Comparison of ENCODE assay signal across 13 cellular contexts in the genomic region with DNA sequence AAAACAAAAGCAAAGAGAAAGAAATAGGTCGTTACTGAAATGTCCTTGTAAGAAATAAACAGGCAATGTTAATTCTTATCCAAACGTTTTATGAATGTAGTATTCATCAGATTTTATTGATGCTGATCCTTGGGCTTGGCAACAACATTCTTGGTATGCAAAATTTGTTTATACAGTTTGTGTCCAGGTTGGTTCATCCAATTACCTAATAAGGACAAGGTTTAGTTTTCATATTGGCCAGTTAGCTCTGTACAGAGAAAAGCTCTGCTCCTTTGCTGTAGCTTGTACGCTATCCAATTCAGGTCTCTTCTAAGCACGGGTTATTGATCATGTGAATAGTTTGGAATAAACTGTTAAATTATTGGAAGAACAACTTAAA.
"Had no signal": no experiment of that assay in that cellular context is flagged by ENCODE, and none has a peak within 500 bp of the region (broad histone marks: within the 10 kb centered on the region; RNA-seq: fewer than 3 reads in every experiment).

No MANE protein-coding gene starts in this region.

- DNase-seq: activated B cell treated with CpG ODN at 0.5 μM for 24 hours; activated CD4-positive, alpha-beta T cell treated with anti-CD3 and anti-CD28 coated beads, Interleukin-2, amount 10 ng/mL, durations not matched to agents 7 days and 5 days; activated effector memory CD4-positive, alpha-beta T cell treated with Interleukin-2 at 50 U/mL for 16 hours; amniotic stem cell; brain microvascular endothelial cell; stimulated activated CD4-positive, alpha-beta T cell treated with anti-CD3 and anti-CD28 coated beads, Interleukin-2, amount 100 ng/mL, for 24 hours; stimulated activated naive CD4-positive, alpha-beta T cell had no signal

- H3K27me3 ChIP-seq: brain microvascular endothelial cell had no signal

- H3K27me3 Mint-ChIP-seq: activated B cell treated with CpG ODN at 0.5 μM for 24 hours; activated CD4-positive, alpha-beta T cell treated with anti-CD3 and anti-CD28 coated beads, Interleukin-2, amount 10 ng/mL, durations not matched to agents 7 days and 5 days; type B pancreatic cell had no signal

- H3K4me3 Mint-ChIP-seq: activated B cell treated with CpG ODN at 0.5 μM for 24 hours; activated CD4-positive, alpha-beta T cell treated with anti-CD3 and anti-CD28 coated beads, Interleukin-2, amount 10 ng/mL, durations not matched to agents 7 days and 5 days; neural crest cell; T-helper 1 cell treated with Interleukin-12 subunit alpha and Interleukin-12 subunit beta and Interleukin-4 antibody, amounts not matched to agents 30 μg/mL and 1 μg/mL, for 36 hours; type B pancreatic cell had no signal

- H3K36me3 Mint-ChIP-seq: activated naive CD4-positive, alpha-beta T cell treated with anti-CD3 and anti-CD28 coated beads, Interleukin-2, amount 50 U/mL, for 72 hours; type B pancreatic cell had no signal

- ATAC-seq: activated naive CD4-positive, alpha-beta T cell treated with anti-CD3 and anti-CD28 coated beads, Interleukin-2, amount 50 U/mL, for 72 hours; sciatic nerve; SK-N-SH treated with all-trans-retinoic acid at 6 μM for 48 hours had no signal

- H3K27ac Mint-ChIP-seq: activated B cell treated with CpG ODN at 0.5 μM for 24 hours; activated CD4-positive, alpha-beta T cell treated with anti-CD3 and anti-CD28 coated beads, Interleukin-2, amount 10 ng/mL, durations not matched to agents 7 days and 5 days; activated naive CD4-positive, alpha-beta T cell treated with anti-CD3 and anti-CD28 coated beads, Interleukin-2, amount 50 U/mL, for 72 hours; T-helper 1 cell treated with Interleukin-12 subunit alpha and Interleukin-12 subunit beta and Interleukin-4 antibody, amounts not matched to agents 30 μg/mL and 1 μg/mL, for 36 hours; type B pancreatic cell had no signal

- H3K27ac ChIP-seq: brain microvascular endothelial cell had no signal

- H3K36me3 ChIP-seq: brain microvascular endothelial cell had no signal

- H3K9me3 Mint-ChIP-seq: activated B cell treated with CpG ODN at 0.5 μM for 24 hours; activated CD4-positive, alpha-beta T cell treated with anti-CD3 and anti-CD28 coated beads, Interleukin-2, amount 10 ng/mL, durations not matched to agents 7 days and 5 days; activated naive CD4-positive, alpha-beta T cell treated with anti-CD3 and anti-CD28 coated beads, Interleukin-2, amount 50 U/mL, for 72 hours; neural crest cell; T-helper 1 cell treated with Interleukin-12 subunit alpha and Interleukin-12 subunit beta and Interleukin-4 antibody, amounts not matched to agents 30 μg/mL and 1 μg/mL, for 36 hours; type B pancreatic cell had no signal
